In genomic region chr17:38982858-38983746, GRCh38 we compare ENCODE assay signal across 8 cellular contexts. TPM values are rescaled to one million over a fixed set of nuclear protein-coding genes. Genes with fewer than 3 reads are reported as not detected.
A peak's percentile ranks its signal among the peaks of the same experiment; 100 is the strongest.
DNase-seq lines count a peak whose midpoint lies in the region; ATAC-seq, FAIRE-seq and TF ChIP-seq lines count a peak whose summit lies in the region.

No MANE protein-coding gene starts in this region.

- dilution Hi-C loops in keratinocyte (cut with MboI; ENCODE audit: extremely low pct_ligation_motif_present, low sequenced_read_pairs): no loop called here

- peak; percentile 94 for TF ChIP-seq RAD21 in SK-N-SH (IDR thresholded peaks at IDR 0.05; ENCODE audit: low read length)

- H3K9me1 ChIP-seq in keratinocyte (ENCODE audit: control insufficient read depth, extremely low read depth, insufficient read depth, low read length): no peaks in the 10 kb centered on the region

- TF ChIP-seq CTCF in 22Rv1 (IDR thresholded peaks at IDR 0.05) (peak; percentile 90), SK-N-SH (IDR thresholded peaks at IDR 0.05) (peak; percentile 91), bronchial epithelial cell (IDR thresholded peaks at IDR 0.05; ENCODE audit: insufficient read depth, low read length, severe bottlenecking) (peak; percentile 65), keratinocyte (optimal IDR thresholded peaks at IDR 0.05 in 1 of 3, IDR thresholded peaks at IDR 0.05 in 1 of 3, conservative IDR thresholded peaks at IDR 0.05 in 1 of 3; ENCODE audit: extremely low read depth in 1 of 3, insufficient read depth in 2 of 3, low read length in 3 of 3) (peak; percentile 52 to 80 (median 54))

- H3K4me2 ChIP-seq in SK-N-SH (no peak overlapping the region), keratinocyte (ENCODE audit: control insufficient read depth, extremely low read depth, insufficient read depth, low read depth, low read length) (no peak overlapping the region)

- H3K27ac ChIP-seq in 22Rv1 (no peak overlapping the region), SK-N-SH (ENCODE audit: low read depth in 2 of 2, low read length in 1 of 2) (no peak overlapping the region), keratinocyte (ENCODE audit: control insufficient read depth, insufficient read depth, low read length) (no peak overlapping the region)

- no peaks in the 10 kb centered on the region for H3K79me2 ChIP-seq in SK-N-SH (ENCODE audit: insufficient read depth)
- H3K79me2 ChIP-seq in keratinocyte (ENCODE audit: control insufficient read depth, insufficient read depth, low read length): no peaks in the 10 kb centered on the region

- no peak for FAIRE-seq in bronchial epithelial cell (lab: Jason Lieb, UNC)
- FAIRE-seq in keratinocyte (lab: Jason Lieb, UNC): peak; percentile 83

- H2AFZ ChIP-seq in SK-N-SH (ENCODE audit: low read depth): no peak overlapping the region
- no peak overlapping the region for H2AFZ ChIP-seq in keratinocyte (ENCODE audit: control insufficient read depth, low read length)

- no peaks in the 10 kb centered on the region for H4K20me1 ChIP-seq in SK-N-SH (ENCODE audit: insufficient read depth)
- no peaks in the 10 kb centered on the region for H4K20me1 ChIP-seq in keratinocyte (ENCODE audit: control insufficient read depth, extremely low read depth, insufficient read depth, low read length)

- peak; percentile 39 for DNase-seq in GDM1 (lab: John Stamatoyannopoulos, UW)
- DNase-seq in NCI-H1417 (lab: John Stamatoyannopoulos, UW): peak; percentile 54 to 87 (median 63)
- peak; percentile 75 for DNase-seq in SK-N-SH
- peak; percentile 62 for DNase-seq in bronchial epithelial cell (ENCODE audit: low read depth)
- DNase-seq in keratinocyte (ENCODE audit: low read depth, low spot score): peak; percentile 21
- DNase-seq in stimulated activated naive B cell treated with anti-CD40 and anti-IgM and Interleukin-4, amounts not matched to agents 10 μg/mL and 1 μg/mL and 100 μg/mL, for 72 hours: peak; percentile 21

- H3K27ac Mint-ChIP-seq in stimulated activated naive B cell treated with anti-CD40 and anti-IgM and Interleukin-4, amounts not matched to agents 10 μg/mL and 1 μg/mL and 100 μg/mL, for 72 hours: no peak overlapping the region

- H3K4me3 ChIP-seq in SK-N-SH (ENCODE audit: low read depth in 2 of 2, low read length in 1 of 2): no peak overlapping the region; a peak in 1 of 4 replicates
- H3K4me3 ChIP-seq in bronchial epithelial cell (ENCODE audit: low read depth, low read length): no peak overlapping the region
- H3K4me3 ChIP-seq in keratinocyte (ENCODE audit: control insufficient read depth in 2 of 3, extremely low read depth in 1 of 3, insufficient read depth in 2 of 3, low read depth in 1 of 3, low read length in 3 of 3): no peak overlapping the region

- H3K4me1 ChIP-seq in SK-N-SH (ENCODE audit: control insufficient read depth in 1 of 2, insufficient read depth in 2 of 2, low read depth in 1 of 2, low read length in 1 of 2): peaks cover 0 to 12% of the 10 kb centered on the region in 2 experiments; a peak in 2 of 4 replicates
- H3K4me1 ChIP-seq in keratinocyte (ENCODE audit: control insufficient read depth, extremely low read depth, insufficient read depth, low read length): no peaks in the 10 kb centered on the region

- H3K9me2 ChIP-seq in SK-N-SH: no peaks in the 10 kb centered on the region

- H3K36me3 Mint-ChIP-seq in stimulated activated naive B cell treated with anti-CD40 and anti-IgM and Interleukin-4, amounts not matched to agents 10 μg/mL and 1 μg/mL and 100 μg/mL, for 72 hours: no peaks in the 10 kb centered on the region

- 51% methylated on average over 11 of the region's 11 CpGs for WGBS in SK-N-SH (ENCODE audit: low lambda C conversion rate)

- peaks cover 8 to 15% of the 10 kb centered on the region in 2 donors for H3K27me3 Mint-ChIP-seq in stimulated activated naive B cell treated with anti-CD40 and anti-IgM and Interleukin-4, amounts not matched to agents 10 μg/mL and 1 μg/mL and 100 μg/mL, for 72 hours

- CTCF ChIA-PET in SK-N-SH (lab: Yijun Ruan, JAX): interaction anchor here (0.6 to 6.1 kb wide), 64 partner anchors 9 to 369 kb away, joined by 3 to 174 read pairs (median 5); partner anchors contain the start of genes ARL5C, CACNB1, LASP1 and LASP1NB

- no peaks in the 10 kb centered on the region for H3K4me1 Mint-ChIP-seq in stimulated activated naive B cell treated with anti-CD40 and anti-IgM and Interleukin-4, amounts not matched to agents 10 μg/mL and 1 μg/mL and 100 μg/mL, for 72 hours

- peaks cover 7% of the 10 kb centered on the region for H3F3A ChIP-seq in SK-N-SH (replicated peaks; ENCODE audit: insufficient read depth)

- no peaks in the 10 kb centered on the region for H3K36me3 ChIP-seq in SK-N-SH (replicated peaks in 1 of 2; ENCODE audit: control insufficient read depth in 1 of 2, insufficient read depth in 2 of 2, low read length in 1 of 2)
- no peaks in the 10 kb centered on the region for H3K36me3 ChIP-seq in bronchial epithelial cell (ENCODE audit: control insufficient read depth, insufficient read depth, low read length)
- no peaks in the 10 kb centered on the region for H3K36me3 ChIP-seq in keratinocyte (ENCODE audit: control insufficient read depth in 2 of 2, extremely low read depth in 1 of 2, insufficient read depth in 2 of 2, low read length in 2 of 2)

- H3K27me3 ChIP-seq in SK-N-SH (ENCODE audit: insufficient read depth): no peaks in the 10 kb centered on the region
- H3K27me3 ChIP-seq in bronchial epithelial cell (ENCODE audit: control insufficient read depth, insufficient read depth, low read length): no peaks in the 10 kb centered on the region
- peaks cover 5% of the 10 kb centered on the region for H3K27me3 ChIP-seq in keratinocyte (ENCODE audit: control insufficient read depth, extremely low read depth, insufficient read depth, low read length)

- POLR2A ChIA-PET in SK-N-SH (lab: Yijun Ruan, JAX): interaction anchor here (1.0 to 1.7 kb wide), 3 partner anchors 113 to 170 kb away, joined by 4 to 6 read pairs (median 4); partner anchors contain the start of genes LASP1 and RPL23

- no peak for TF ChIP-seq EP300 in SK-N-SH (IDR thresholded peaks at IDR 0.05; ENCODE audit: borderline replicate concordance in 1 of 2, low read depth in 1 of 2, low read length in 1 of 2)

- no peak overlapping the region for H3K4me3 Mint-ChIP-seq in stimulated activated naive B cell treated with anti-CD40 and anti-IgM and Interleukin-4, amounts not matched to agents 10 μg/mL and 1 μg/mL and 100 μg/mL, for 72 hours

- peak; percentile 71 to 74 for ATAC-seq in stimulated activated naive B cell treated with anti-CD40 and anti-IgM and Interleukin-4, amounts not matched to agents 10 μg/mL and 1 μg/mL and 100 μg/mL, for 72 hours (replicated peaks)
- ATAC-seq in GM19395 (IDR thresholded peaks at IDR 0.05; ENCODE audit: unreplicated experiment): no peak

- H3K9me3 Mint-ChIP-seq in stimulated activated naive B cell treated with anti-CD40 and anti-IgM and Interleukin-4, amounts not matched to agents 10 μg/mL and 1 μg/mL and 100 μg/mL, for 72 hours: no peaks in the 10 kb centered on the region

- H3K9ac ChIP-seq in SK-N-SH: no peak overlapping the region
- no peak overlapping the region for H3K9ac ChIP-seq in keratinocyte (ENCODE audit: control insufficient read depth, extremely low read depth, insufficient read depth, low read length)

- H3K9me3 ChIP-seq in SK-N-SH (no peaks in the 10 kb centered on the region), keratinocyte (ENCODE audit: control insufficient read depth, low read depth, low read length) (no peaks in the 10 kb centered on the region)

TF ChIP-seq in SK-N-SH, 30 proteins besides CTCF, POLR2A, EP300 and RAD21:
- no peak for TF ChIP-seq ZBTB33 (IDR thresholded peaks at IDR 0.05; ENCODE audit: borderline replicate concordance, low read depth)
- TF ChIP-seq SMC3 (IDR thresholded peaks at IDR 0.05; ENCODE audit: low read depth, low read length): peak; percentile 91

RNA-seq across cellular contexts. Expression of gene FBXO47, which starts 15.9 kb away (rescaled TPM):
- not detected in 2 replicates for polyA plus RNA-seq in SK-N-SH (2012; rRNA removed)
- polyA plus RNA-seq in SK-N-SH (2012; cell fraction: cytosol; rRNA removed): not detected in 2 replicates
- polyA plus RNA-seq in SK-N-SH (2012; cell fraction: nucleus; rRNA removed): not detected in 2 replicates
- under 0.01 TPM in 1 of 2 replicates, not detected in the other for total RNA-seq in bronchial epithelial cell
- 0.03 TPM in 1 of 3 replicates, not detected in the others for polyA plus RNA-seq in keratinocyte
- polyA plus RNA-seq in keratinocyte (2011; ENCODE audit: low read depth): not detected
- polyA plus RNA-seq in keratinocyte (2011; cell fraction: cytosol; rRNA removed): not detected in 2 replicates
- not detected in 2 replicates for polyA plus RNA-seq in keratinocyte (2011; cell fraction: nucleus; rRNA removed)
- polyA plus RNA-seq in keratinocyte (2012; ENCODE audit: low replicate concordance): not detected in 2 replicates
- polyA minus RNA-seq in keratinocyte: not detected in 3 replicates
- not detected for polyA minus RNA-seq in keratinocyte (2011; cell fraction: cytosol; rRNA and poly(A)+ RNA removed)
- not detected in 2 replicates for polyA minus RNA-seq in keratinocyte (2011; cell fraction: nucleus; rRNA and poly(A)+ RNA removed)

Comparison
In these comparisons a context has a peak if more than half of its experiments do, and no peak if none do; other contexts are left out.
1. DNase-seq: peak in every context shown above with its lines; median percentile 75 in SK-N-SH; 63 in NCI-H1417; 62 in bronchial epithelial cell; 39 in GDM1; 21 in keratinocyte; 21 in stimulated activated naive B cell treated with anti-CD40 and anti-IgM and Interleukin-4, amounts not matched to agents 10 μg/mL and 1 μg/mL and 100 μg/mL, for 72 hours.